Comparison of ENCODE assay signal across 1 cellular context in the genomic region with DNA sequence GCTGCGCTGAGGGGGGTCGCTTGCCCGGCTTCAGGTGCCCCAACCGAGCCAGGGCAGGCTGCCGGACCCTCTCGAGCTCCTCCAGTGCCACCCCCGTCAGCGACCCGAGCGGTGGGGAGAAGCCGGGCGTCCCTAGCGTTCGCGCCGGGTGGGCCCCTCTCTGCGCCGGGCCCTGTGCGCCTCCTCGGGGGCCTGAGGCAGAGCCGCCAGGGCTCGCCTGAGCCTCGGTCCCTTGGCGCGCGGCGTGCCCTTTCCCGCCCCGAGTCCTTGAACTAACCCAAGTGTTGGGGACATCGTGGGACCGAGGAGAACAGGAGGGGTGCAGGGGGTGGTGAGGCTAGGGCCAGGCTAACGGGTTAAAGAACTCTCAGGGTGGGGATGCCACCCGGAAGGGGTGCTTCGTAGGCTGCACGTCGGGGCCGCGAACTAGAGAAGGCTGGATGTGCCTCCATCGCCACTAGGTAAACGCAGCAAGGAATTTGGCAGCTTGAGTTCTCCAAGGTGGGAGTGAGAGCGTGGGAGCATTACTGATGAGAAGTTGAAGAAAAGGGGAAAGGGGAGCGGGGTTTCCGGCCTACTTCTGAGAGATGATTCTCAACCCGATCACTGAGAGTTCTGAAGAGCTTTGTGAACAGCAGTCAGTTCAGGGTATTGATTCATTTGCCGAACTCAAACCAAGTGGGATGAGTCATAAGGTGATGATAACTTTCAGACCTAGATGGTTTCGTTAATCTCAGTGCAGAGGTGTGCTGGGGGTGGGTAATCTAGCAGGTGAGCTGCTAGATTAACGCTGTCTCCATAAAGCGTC.
TF ChIP-seq lines count a peak whose summit lies in the region.

No MANE protein-coding gene starts in this region.

TF ChIP-seq in K562, 482 proteins besides CTCF, POLR2A, EP300 and RAD21 (continues in another document):
- TF ChIP-seq, protein P1, sequence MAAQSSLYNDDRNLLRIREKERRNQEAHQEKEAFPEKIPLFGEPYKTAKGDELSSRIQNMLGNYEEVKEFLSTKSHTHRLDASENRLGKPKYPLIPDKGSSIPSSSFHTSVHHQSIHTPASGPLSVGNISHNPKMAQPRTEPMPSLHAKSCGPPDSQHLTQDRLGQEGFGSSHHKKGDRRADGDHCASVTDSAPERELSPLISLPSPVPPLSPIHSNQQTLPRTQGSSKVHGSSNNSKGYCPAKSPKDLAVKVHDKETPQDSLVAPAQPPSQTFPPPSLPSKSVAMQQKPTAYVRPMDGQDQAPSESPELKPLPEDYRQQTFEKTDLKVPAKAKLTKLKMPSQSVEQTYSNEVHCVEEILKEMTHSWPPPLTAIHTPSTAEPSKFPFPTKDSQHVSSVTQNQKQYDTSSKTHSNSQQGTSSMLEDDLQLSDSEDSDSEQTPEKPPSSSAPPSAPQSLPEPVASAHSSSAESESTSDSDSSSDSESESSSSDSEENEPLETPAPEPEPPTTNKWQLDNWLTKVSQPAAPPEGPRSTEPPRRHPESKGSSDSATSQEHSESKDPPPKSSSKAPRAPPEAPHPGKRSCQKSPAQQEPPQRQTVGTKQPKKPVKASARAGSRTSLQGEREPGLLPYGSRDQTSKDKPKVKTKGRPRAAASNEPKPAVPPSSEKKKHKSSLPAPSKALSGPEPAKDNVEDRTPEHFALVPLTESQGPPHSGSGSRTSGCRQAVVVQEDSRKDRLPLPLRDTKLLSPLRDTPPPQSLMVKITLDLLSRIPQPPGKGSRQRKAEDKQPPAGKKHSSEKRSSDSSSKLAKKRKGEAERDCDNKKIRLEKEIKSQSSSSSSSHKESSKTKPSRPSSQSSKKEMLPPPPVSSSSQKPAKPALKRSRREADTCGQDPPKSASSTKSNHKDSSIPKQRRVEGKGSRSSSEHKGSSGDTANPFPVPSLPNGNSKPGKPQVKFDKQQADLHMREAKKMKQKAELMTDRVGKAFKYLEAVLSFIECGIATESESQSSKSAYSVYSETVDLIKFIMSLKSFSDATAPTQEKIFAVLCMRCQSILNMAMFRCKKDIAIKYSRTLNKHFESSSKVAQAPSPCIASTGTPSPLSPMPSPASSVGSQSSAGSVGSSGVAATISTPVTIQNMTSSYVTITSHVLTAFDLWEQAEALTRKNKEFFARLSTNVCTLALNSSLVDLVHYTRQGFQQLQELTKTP (IDR thresholded peaks at IDR 0.05; ENCODE audit: low read depth in 1 of 2, partially characterized antibody in 2 of 2): no peak
- TF ChIP-seq, protein P2, sequence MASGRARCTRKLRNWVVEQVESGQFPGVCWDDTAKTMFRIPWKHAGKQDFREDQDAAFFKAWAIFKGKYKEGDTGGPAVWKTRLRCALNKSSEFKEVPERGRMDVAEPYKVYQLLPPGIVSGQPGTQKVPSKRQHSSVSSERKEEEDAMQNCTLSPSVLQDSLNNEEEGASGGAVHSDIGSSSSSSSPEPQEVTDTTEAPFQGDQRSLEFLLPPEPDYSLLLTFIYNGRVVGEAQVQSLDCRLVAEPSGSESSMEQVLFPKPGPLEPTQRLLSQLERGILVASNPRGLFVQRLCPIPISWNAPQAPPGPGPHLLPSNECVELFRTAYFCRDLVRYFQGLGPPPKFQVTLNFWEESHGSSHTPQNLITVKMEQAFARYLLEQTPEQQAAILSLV (tag; IDR thresholded peaks at IDR 0.05): no peak
- TF ChIP-seq FIP1L1 (IDR thresholded peaks at IDR 0.05; ENCODE audit: low read depth, low read length, poor library complexity, severe bottlenecking): peak; percentile 64
- TF ChIP-seq NFE2 (IDR thresholded peaks at IDR 0.05; ENCODE audit: low read depth): no peak
- TF ChIP-seq, protein P3, sequence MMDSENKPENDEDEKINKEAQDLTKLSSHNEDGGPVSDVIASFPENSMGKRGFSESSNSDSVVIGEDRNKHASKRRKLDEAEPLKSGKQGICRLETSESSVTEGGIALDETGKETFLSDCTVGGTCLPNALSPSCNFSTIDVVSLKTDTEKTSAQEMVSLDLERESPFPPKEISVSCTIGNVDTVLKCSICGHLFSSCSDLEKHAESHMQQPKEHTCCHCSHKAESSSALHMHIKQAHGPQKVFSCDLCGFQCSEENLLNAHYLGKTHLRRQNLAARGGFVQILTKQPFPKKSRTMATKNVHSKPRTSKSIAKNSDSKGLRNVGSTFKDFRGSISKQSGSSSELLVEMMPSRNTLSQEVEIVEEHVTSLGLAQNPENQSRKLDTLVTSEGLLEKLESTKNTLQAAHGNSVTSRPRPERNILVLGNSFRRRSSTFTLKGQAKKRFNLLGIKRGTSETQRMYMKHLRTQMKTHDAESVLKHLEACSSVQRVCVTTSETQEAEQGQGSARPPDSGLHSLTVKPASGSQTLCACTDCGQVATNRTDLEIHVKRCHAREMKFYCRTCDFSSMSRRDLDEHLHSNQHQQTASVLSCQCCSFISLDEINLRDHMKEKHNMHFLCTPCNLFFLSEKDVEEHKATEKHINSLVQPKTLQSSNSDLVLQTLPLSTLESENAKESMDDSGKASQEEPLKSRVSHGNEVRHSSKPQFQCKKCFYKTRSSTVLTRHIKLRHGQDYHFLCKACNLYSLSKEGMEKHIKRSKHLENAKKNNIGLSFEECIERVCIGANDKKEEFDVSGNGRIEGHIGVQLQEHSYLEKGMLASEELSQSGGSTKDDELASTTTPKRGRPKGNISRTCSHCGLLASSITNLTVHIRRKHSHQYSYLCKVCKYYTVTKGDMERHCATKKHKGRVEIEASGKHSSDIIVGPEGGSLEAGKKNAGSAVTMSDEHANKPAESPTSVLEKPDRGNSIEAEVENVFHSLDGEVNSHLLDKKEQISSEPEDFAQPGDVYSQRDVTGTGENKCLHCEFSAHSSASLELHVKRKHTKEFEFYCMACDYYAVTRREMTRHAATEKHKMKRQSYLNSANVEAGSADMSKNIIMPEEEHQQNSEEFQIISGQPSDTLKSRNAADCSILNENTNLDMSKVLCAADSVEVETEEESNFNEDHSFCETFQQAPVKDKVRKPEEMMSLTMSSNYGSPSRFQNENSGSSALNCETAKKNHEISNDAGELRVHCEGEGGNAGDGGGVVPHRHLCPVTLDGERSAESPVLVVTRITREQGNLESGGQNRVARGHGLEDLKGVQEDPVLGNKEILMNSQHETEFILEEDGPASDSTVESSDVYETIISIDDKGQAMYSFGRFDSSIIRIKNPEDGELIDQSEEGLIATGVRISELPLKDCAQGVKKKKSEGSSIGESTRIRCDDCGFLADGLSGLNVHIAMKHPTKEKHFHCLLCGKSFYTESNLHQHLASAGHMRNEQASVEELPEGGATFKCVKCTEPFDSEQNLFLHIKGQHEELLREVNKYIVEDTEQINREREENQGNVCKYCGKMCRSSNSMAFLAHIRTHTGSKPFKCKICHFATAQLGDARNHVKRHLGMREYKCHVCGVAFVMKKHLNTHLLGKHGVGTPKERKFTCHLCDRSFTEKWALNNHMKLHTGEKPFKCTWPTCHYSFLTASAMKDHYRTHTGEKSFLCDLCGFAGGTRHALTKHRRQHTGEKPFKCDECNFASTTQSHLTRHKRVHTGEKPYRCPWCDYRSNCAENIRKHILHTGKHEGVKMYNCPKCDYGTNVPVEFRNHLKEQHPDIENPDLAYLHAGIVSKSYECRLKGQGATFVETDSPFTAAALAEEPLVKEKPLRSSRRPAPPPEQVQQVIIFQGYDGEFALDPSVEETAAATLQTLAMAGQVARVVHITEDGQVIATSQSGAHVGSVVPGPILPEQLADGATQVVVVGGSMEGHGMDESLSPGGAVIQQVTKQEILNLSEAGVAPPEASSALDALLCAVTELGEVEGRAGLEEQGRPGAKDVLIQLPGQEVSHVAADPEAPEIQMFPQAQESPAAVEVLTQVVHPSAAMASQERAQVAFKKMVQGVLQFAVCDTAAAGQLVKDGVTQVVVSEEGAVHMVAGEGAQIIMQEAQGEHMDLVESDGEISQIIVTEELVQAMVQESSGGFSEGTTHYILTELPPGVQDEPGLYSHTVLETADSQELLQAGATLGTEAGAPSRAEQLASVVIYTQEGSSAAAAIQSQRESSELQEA (IDR thresholded peaks at IDR 0.05; ENCODE audit: low read depth): no peak
- TF ChIP-seq, protein P4, sequence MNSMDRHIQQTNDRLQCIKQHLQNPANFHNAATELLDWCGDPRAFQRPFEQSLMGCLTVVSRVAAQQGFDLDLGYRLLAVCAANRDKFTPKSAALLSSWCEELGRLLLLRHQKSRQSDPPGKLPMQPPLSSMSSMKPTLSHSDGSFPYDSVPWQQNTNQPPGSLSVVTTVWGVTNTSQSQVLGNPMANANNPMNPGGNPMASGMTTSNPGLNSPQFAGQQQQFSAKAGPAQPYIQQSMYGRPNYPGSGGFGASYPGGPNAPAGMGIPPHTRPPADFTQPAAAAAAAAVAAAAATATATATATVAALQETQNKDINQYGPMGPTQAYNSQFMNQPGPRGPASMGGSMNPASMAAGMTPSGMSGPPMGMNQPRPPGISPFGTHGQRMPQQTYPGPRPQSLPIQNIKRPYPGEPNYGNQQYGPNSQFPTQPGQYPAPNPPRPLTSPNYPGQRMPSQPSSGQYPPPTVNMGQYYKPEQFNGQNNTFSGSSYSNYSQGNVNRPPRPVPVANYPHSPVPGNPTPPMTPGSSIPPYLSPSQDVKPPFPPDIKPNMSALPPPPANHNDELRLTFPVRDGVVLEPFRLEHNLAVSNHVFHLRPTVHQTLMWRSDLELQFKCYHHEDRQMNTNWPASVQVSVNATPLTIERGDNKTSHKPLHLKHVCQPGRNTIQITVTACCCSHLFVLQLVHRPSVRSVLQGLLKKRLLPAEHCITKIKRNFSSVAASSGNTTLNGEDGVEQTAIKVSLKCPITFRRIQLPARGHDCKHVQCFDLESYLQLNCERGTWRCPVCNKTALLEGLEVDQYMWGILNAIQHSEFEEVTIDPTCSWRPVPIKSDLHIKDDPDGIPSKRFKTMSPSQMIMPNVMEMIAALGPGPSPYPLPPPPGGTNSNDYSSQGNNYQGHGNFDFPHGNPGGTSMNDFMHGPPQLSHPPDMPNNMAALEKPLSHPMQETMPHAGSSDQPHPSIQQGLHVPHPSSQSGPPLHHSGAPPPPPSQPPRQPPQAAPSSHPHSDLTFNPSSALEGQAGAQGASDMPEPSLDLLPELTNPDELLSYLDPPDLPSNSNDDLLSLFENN (IDR thresholded peaks at IDR 0.05; ENCODE audit: low read depth in 2 of 2, low read length in 2 of 2): 0 out of 4 replicates have a peak, but pooled peaks of 1 of the 2 experiments have one; percentile 9
- TF ChIP-seq ZKSCAN8 (CRISPR knock-in tag; IDR thresholded peaks at IDR 0.05): no peak
- TF ChIP-seq KLF13 (tag; IDR thresholded peaks at IDR 0.05; ENCODE audit: borderline replicate concordance, low read depth): no peak
- TF ChIP-seq, protein P5, sequence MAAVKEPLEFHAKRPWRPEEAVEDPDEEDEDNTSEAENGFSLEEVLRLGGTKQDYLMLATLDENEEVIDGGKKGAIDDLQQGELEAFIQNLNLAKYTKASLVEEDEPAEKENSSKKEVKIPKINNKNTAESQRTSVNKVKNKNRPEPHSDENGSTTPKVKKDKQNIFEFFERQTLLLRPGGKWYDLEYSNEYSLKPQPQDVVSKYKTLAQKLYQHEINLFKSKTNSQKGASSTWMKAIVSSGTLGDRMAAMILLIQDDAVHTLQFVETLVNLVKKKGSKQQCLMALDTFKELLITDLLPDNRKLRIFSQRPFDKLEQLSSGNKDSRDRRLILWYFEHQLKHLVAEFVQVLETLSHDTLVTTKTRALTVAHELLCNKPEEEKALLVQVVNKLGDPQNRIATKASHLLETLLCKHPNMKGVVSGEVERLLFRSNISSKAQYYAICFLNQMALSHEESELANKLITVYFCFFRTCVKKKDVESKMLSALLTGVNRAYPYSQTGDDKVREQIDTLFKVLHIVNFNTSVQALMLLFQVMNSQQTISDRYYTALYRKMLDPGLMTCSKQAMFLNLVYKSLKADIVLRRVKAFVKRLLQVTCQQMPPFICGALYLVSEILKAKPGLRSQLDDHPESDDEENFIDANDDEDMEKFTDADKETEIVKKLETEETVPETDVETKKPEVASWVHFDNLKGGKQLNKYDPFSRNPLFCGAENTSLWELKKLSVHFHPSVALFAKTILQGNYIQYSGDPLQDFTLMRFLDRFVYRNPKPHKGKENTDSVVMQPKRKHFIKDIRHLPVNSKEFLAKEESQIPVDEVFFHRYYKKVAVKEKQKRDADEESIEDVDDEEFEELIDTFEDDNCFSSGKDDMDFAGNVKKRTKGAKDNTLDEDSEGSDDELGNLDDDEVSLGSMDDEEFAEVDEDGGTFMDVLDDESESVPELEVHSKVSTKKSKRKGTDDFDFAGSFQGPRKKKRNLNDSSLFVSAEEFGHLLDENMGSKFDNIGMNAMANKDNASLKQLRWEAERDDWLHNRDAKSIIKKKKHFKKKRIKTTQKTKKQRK (IDR thresholded peaks at IDR 0.05; ENCODE audit: borderline replicate concordance, low read depth, low read length): no peak
- TF ChIP-seq, protein P6, sequence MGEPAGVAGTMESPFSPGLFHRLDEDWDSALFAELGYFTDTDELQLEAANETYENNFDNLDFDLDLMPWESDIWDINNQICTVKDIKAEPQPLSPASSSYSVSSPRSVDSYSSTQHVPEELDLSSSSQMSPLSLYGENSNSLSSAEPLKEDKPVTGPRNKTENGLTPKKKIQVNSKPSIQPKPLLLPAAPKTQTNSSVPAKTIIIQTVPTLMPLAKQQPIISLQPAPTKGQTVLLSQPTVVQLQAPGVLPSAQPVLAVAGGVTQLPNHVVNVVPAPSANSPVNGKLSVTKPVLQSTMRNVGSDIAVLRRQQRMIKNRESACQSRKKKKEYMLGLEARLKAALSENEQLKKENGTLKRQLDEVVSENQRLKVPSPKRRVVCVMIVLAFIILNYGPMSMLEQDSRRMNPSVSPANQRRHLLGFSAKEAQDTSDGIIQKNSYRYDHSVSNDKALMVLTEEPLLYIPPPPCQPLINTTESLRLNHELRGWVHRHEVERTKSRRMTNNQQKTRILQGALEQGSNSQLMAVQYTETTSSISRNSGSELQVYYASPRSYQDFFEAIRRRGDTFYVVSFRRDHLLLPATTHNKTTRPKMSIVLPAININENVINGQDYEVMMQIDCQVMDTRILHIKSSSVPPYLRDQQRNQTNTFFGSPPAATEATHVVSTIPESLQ (CRISPR knock-in tag; IDR thresholded peaks at IDR 0.05): 0 out of 2 replicates have a peak, but pooled peaks have one; percentile 27
- peak; percentile 30; the same call in 1 of the 2 replicates for TF ChIP-seq POLR2AphosphoS5 (IDR thresholded peaks at IDR 0.05; ENCODE audit: control insufficient read depth, insufficient read depth, low read depth, low read length)
- TF ChIP-seq MXI1 (IDR thresholded peaks at IDR 0.05; ENCODE audit: low read depth, low read length): no peak
- no peak for TF ChIP-seq SP2 (IDR thresholded peaks at IDR 0.05; ENCODE audit: extremely low read depth, low read depth, low read length, poor library complexity, severe bottlenecking)
- TF ChIP-seq ZNF143 (CRISPR knock-in tag; IDR thresholded peaks at IDR 0.05): no peak
- TF ChIP-seq ZNF707 (CRISPR knock-in tag; conservative IDR thresholded peaks at IDR 0.05): no peak
- no peak for TF ChIP-seq ZNF311 (CRISPR knock-in tag; IDR thresholded peaks at IDR 0.05)
- no peak for TF ChIP-seq ZNF282 (CRISPR knock-in tag; IDR thresholded peaks at IDR 0.05)
- no peak for TF ChIP-seq ZZZ3 (IDR thresholded peaks at IDR 0.05)
- TF ChIP-seq TGIF2 (CRISPR knock-in tag; IDR thresholded peaks at IDR 0.05): peak; percentile 79; the same call in 1 of the 2 replicates
- no peak for TF ChIP-seq POLR2H (tag; IDR thresholded peaks at IDR 0.05; ENCODE audit: low read depth)
